ENCODE assay signal across 2 cellular contexts in the genomic region with DNA sequence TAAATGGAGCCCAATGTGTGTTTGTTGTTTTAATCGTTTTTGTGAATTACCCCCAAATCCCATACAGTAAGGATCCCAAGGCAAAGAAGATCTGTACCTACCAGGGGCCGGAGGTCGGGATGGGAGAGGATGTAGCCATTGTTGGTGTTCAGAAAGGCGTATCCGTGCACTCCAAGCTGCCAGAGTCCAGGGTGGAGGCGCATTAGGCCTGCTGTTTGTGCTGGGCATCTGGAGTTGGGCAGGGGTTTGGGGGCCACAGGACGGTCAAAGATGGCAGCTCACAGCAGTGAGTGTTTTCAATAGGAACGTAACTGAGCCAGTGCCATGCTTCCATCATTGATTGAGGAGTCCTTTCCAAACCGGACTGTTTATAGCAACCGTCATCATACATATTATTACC.
TF ChIP-seq lines count a peak whose summit lies in the region.

No MANE protein-coding gene starts in this region.

TF ChIP-seq in SK-N-SH, 30 proteins besides CTCF, POLR2A, EP300 and RAD21 (continued from another document):
- TF ChIP-seq, protein P1, sequence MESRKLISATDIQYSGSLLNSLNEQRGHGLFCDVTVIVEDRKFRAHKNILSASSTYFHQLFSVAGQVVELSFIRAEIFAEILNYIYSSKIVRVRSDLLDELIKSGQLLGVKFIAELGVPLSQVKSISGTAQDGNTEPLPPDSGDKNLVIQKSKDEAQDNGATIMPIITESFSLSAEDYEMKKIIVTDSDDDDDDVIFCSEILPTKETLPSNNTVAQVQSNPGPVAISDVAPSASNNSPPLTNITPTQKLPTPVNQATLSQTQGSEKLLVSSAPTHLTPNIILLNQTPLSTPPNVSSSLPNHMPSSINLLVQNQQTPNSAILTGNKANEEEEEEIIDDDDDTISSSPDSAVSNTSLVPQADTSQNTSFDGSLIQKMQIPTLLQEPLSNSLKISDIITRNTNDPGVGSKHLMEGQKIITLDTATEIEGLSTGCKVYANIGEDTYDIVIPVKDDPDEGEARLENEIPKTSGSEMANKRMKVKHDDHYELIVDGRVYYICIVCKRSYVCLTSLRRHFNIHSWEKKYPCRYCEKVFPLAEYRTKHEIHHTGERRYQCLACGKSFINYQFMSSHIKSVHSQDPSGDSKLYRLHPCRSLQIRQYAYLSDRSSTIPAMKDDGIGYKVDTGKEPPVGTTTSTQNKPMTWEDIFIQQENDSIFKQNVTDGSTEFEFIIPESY (IDR thresholded peaks at IDR 0.05; ENCODE audit: borderline replicate concordance, low read depth): no peak
- TF ChIP-seq FOXJ3 (CRISPR knock-in tag; IDR thresholded peaks at IDR 0.05): no peak
- no peak for TF ChIP-seq JUND (IDR thresholded peaks at IDR 0.05)
- TF ChIP-seq NFIC (IDR thresholded peaks at IDR 0.05; ENCODE audit: borderline replicate concordance): no peak
- TF ChIP-seq SMC3 (IDR thresholded peaks at IDR 0.05; ENCODE audit: low read depth, low read length): no peak
- TF ChIP-seq ELF1 (IDR thresholded peaks at IDR 0.05): no peak
- no peak for TF ChIP-seq CHD2 (IDR thresholded peaks at IDR 0.05; ENCODE audit: low read length, partially characterized antibody)
- TF ChIP-seq TAF1 (IDR thresholded peaks at IDR 0.05; ENCODE audit: borderline replicate concordance, low read depth, low read length): no peak
- TF ChIP-seq, protein P2, sequence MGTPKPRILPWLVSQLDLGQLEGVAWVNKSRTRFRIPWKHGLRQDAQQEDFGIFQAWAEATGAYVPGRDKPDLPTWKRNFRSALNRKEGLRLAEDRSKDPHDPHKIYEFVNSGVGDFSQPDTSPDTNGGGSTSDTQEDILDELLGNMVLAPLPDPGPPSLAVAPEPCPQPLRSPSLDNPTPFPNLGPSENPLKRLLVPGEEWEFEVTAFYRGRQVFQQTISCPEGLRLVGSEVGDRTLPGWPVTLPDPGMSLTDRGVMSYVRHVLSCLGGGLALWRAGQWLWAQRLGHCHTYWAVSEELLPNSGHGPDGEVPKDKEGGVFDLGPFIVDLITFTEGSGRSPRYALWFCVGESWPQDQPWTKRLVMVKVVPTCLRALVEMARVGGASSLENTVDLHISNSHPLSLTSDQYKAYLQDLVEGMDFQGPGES (IDR thresholded peaks at IDR 0.05; ENCODE audit: low read depth, low read length): no peak
- TF ChIP-seq, protein P3, sequence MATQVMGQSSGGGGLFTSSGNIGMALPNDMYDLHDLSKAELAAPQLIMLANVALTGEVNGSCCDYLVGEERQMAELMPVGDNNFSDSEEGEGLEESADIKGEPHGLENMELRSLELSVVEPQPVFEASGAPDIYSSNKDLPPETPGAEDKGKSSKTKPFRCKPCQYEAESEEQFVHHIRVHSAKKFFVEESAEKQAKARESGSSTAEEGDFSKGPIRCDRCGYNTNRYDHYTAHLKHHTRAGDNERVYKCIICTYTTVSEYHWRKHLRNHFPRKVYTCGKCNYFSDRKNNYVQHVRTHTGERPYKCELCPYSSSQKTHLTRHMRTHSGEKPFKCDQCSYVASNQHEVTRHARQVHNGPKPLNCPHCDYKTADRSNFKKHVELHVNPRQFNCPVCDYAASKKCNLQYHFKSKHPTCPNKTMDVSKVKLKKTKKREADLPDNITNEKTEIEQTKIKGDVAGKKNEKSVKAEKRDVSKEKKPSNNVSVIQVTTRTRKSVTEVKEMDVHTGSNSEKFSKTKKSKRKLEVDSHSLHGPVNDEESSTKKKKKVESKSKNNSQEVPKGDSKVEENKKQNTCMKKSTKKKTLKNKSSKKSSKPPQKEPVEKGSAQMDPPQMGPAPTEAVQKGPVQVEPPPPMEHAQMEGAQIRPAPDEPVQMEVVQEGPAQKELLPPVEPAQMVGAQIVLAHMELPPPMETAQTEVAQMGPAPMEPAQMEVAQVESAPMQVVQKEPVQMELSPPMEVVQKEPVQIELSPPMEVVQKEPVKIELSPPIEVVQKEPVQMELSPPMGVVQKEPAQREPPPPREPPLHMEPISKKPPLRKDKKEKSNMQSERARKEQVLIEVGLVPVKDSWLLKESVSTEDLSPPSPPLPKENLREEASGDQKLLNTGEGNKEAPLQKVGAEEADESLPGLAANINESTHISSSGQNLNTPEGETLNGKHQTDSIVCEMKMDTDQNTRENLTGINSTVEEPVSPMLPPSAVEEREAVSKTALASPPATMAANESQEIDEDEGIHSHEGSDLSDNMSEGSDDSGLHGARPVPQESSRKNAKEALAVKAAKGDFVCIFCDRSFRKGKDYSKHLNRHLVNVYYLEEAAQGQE (IDR thresholded peaks at IDR 0.05; ENCODE audit: low read depth, low read length): no peak
- no peak for TF ChIP-seq FOSL2 (IDR thresholded peaks at IDR 0.05; ENCODE audit: borderline replicate concordance, low read depth)
- TF ChIP-seq POLR2AphosphoS5 (IDR thresholded peaks at IDR 0.05; ENCODE audit: low read depth, low read length): no peak
- TF ChIP-seq RFX5 (IDR thresholded peaks at IDR 0.05; ENCODE audit: low read length): no peak

TF ChIP-seq in SK-N-SH treated with all-trans-retinoic acid at 6 μM for 48 hours, 23 proteins besides CTCF, POLR2A, EP300 and RAD21 (continued from another document):
- TF ChIP-seq, protein P4, sequence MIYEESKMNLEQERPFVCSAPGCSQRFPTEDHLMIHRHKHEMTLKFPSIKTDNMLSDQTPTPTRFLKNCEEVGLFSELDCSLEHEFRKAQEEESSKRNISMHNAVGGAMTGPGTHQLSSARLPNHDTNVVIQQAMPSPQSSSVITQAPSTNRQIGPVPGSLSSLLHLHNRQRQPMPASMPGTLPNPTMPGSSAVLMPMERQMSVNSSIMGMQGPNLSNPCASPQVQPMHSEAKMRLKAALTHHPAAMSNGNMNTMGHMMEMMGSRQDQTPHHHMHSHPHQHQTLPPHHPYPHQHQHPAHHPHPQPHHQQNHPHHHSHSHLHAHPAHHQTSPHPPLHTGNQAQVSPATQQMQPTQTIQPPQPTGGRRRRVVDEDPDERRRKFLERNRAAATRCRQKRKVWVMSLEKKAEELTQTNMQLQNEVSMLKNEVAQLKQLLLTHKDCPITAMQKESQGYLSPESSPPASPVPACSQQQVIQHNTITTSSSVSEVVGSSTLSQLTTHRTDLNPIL (CRISPR knock-in tag; IDR thresholded peaks at IDR 0.05; ENCODE audit: low read depth): no peak
- TF ChIP-seq ISL1 (CRISPR knock-in tag; IDR thresholded peaks at IDR 0.05): no peak
- no peak for TF ChIP-seq SNAI2 (CRISPR knock-in tag; IDR thresholded peaks at IDR 0.05)
- TF ChIP-seq, protein P5, sequence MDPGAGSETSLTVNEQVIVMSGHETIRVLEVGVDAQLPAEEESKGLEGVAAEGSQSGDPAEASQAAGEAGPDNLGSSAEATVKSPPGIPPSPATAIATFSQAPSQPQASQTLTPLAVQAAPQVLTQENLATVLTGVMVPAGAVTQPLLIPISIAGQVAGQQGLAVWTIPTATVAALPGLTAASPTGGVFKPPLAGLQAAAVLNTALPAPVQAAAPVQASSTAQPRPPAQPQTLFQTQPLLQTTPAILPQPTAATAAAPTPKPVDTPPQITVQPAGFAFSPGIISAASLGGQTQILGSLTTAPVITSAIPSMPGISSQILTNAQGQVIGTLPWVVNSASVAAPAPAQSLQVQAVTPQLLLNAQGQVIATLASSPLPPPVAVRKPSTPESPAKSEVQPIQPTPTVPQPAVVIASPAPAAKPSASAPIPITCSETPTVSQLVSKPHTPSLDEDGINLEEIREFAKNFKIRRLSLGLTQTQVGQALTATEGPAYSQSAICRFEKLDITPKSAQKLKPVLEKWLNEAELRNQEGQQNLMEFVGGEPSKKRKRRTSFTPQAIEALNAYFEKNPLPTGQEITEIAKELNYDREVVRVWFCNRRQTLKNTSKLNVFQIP (CRISPR knock-in tag; IDR thresholded peaks at IDR 0.05; ENCODE audit: borderline replicate concordance, low read depth): no peak
- no peak for TF ChIP-seq ZNF70 (CRISPR knock-in tag; IDR thresholded peaks at IDR 0.05)
- TF ChIP-seq, protein P6, sequence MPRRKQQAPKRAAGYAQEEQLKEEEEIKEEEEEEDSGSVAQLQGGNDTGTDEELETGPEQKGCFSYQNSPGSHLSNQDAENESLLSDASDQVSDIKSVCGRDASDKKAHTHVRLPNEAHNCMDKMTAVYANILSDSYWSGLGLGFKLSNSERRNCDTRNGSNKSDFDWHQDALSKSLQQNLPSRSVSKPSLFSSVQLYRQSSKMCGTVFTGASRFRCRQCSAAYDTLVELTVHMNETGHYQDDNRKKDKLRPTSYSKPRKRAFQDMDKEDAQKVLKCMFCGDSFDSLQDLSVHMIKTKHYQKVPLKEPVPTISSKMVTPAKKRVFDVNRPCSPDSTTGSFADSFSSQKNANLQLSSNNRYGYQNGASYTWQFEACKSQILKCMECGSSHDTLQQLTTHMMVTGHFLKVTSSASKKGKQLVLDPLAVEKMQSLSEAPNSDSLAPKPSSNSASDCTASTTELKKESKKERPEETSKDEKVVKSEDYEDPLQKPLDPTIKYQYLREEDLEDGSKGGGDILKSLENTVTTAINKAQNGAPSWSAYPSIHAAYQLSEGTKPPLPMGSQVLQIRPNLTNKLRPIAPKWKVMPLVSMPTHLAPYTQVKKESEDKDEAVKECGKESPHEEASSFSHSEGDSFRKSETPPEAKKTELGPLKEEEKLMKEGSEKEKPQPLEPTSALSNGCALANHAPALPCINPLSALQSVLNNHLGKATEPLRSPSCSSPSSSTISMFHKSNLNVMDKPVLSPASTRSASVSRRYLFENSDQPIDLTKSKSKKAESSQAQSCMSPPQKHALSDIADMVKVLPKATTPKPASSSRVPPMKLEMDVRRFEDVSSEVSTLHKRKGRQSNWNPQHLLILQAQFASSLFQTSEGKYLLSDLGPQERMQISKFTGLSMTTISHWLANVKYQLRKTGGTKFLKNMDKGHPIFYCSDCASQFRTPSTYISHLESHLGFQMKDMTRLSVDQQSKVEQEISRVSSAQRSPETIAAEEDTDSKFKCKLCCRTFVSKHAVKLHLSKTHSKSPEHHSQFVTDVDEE (CRISPR knock-in tag; IDR thresholded peaks at IDR 0.05): no peak
- TF ChIP-seq ESRRG (CRISPR knock-in tag; IDR thresholded peaks at IDR 0.05): no peak
- TF ChIP-seq, protein P7, sequence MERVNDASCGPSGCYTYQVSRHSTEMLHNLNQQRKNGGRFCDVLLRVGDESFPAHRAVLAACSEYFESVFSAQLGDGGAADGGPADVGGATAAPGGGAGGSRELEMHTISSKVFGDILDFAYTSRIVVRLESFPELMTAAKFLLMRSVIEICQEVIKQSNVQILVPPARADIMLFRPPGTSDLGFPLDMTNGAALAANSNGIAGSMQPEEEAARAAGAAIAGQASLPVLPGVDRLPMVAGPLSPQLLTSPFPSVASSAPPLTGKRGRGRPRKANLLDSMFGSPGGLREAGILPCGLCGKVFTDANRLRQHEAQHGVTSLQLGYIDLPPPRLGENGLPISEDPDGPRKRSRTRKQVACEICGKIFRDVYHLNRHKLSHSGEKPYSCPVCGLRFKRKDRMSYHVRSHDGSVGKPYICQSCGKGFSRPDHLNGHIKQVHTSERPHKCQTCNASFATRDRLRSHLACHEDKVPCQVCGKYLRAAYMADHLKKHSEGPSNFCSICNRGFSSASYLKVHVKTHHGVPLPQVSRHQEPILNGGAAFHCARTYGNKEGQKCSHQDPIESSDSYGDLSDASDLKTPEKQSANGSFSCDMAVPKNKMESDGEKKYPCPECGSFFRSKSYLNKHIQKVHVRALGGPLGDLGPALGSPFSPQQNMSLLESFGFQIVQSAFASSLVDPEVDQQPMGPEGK (CRISPR knock-in tag; IDR thresholded peaks at IDR 0.05; ENCODE audit: borderline replicate concordance): no peak
- TF ChIP-seq OSR1 (CRISPR knock-in tag; IDR thresholded peaks at IDR 0.05): no peak
- no peak for TF ChIP-seq ZFP30 (CRISPR knock-in tag; IDR thresholded peaks at IDR 0.05)
